ENCODE assay signal across 10 cellular contexts in genomic region chr19:44722131-44723121, GRCh38. TPM values are rescaled to one million over a fixed set of nuclear protein-coding genes. Genes with fewer than 3 reads are reported as not detected.
DNase-seq lines count a peak whose midpoint lies in the region; ATAC-seq, FAIRE-seq and TF ChIP-seq lines count a peak whose summit lies in the region.
"Had no signal": no experiment of that assay in that cellular context is flagged by ENCODE, and none has a peak within 500 bp of the region (broad histone marks: within the 10 kb centered on the region; RNA-seq: fewer than 3 reads in every experiment).

No MANE protein-coding gene starts in this region.

- peak overlapping the region; percentile 1; the same call in 1 of the 2 replicates for H2AFZ ChIP-seq in GM12878 (ENCODE audit: control insufficient read depth, low read depth, low read length)

- SMC1A ChIA-PET in GM12878 (lab: Charles Lee; ENCODE audit: uncharacterized antibody, unreplicated experiment): interaction anchor here (0.7 to 8.7 kb wide), 15 partner anchors 10 to 310 kb away, joined by 3 to 328 read pairs (median 7); partner anchors contain the start of gene BCL3

- H3K27ac ChIP-seq in GM12878 (ENCODE audit: control insufficient read depth, insufficient read depth): peak overlapping the region; percentile 64
- H3K27ac ChIP-seq in skin epidermis: peak overlapping the region in 13 of 21 experiments; percentile 7 to 59 (median 21)

- CTCF ChIA-PET in GM12878 (lab: Yijun Ruan, JAX): interaction anchor here (0.5 to 16.8 kb wide), 21 partner anchors 10 to 1015 kb away, joined by 3 to 513 read pairs (median 12); partner anchors contain the start of genes BCAM, BCL3 and NECTIN2

- H3K4me2 ChIP-seq in GM12878 (ENCODE audit: control insufficient read depth, insufficient read depth): peak overlapping the region; percentile 55

- intact Hi-C loops in GM12878 (cut with micrococcal nuclease; ENCODE audit: unreplicated experiment): loop anchor here (1.0 to 2.0 kb wide), 3 partner anchors 31 to 68 kb away; no protein-coding TSS in a partner anchor

- no peak for TF ChIP-seq POLR2A in GM12878 (IDR thresholded peaks at IDR 0.05; ENCODE audit: low read depth, low read length)

- H3K4me1 ChIP-seq in GM12878 (ENCODE audit: control insufficient read depth, insufficient read depth, low read length): peaks cover 51% of the 10 kb centered on the region

- ATAC-seq in GM12878: peak; percentile 52

- 19% methylated on average over 21 of the region's 21 CpGs for WGBS in GM12878 (ENCODE audit: insufficient coverage, insufficient replicate concordance, low lambda C conversion rate, missing lambda C conversion rate)

- H4K20me1 ChIP-seq in GM12878 (ENCODE audit: control insufficient read depth, insufficient read depth): no peaks in the 10 kb centered on the region

- in situ Hi-C loops in GM13976 (cut with MboI; ENCODE audit: low sequenced_read_pairs, unreplicated experiment) (no loop called here), GM12878 (cut with MboI) (loop anchor here (5.0 kb wide), 1 partner anchor 50 kb away; no protein-coding TSS in a partner anchor)

- POLR2A ChIA-PET in GM12878 (lab: Charles Lee): interaction anchor here (0.7 to 3.8 kb wide), 11 partner anchors 14 to 50 kb away, joined by 3 to 14 read pairs (median 4); no protein-coding TSS in a partner anchor

- FAIRE-seq in GM12878 (lab: Jason Lieb, UNC): peak; percentile 71

- no peak for TF ChIP-seq RAD21 in GM12878 (IDR thresholded peaks at IDR 0.05; ENCODE audit: insufficient read depth, low read depth, low read length)

- peak; percentile 68 for DNase-seq in GM13976 (ENCODE audit: low spot score)
- peak; percentile 90 for DNase-seq in MV-4-11 (lab: John Stamatoyannopoulos, UW)
- DNase-seq in GM12878 (ENCODE audit: low read depth, low spot score): peak; percentile 48
- DNase-seq in ecto neural progenitor cell (ENCODE audit: low spot score): no peak
- DNase-seq in NCI-H146 treated with DMSO at 0.1 percent for 48 hours (lab: John Stamatoyannopoulos, UW; ENCODE audit: unreplicated experiment): no peak
- DNase-seq in SHP77 treated with DMSO at 0.1 percent for 48 hours (lab: John Stamatoyannopoulos, UW): no peak

- no peaks in the 10 kb centered on the region for H3K27me3 ChIP-seq in GM12878 (replicated peaks in 1 of 2; ENCODE audit: control insufficient read depth in 2 of 2, insufficient read depth in 2 of 2, low read length in 1 of 2)

- peak overlapping the region; percentile 18 for H3K9ac ChIP-seq in GM12878 (ENCODE audit: control insufficient read depth, insufficient read depth, low read length)

- RAD21 ChIA-PET in GM12878 (lab: Charles Lee; ENCODE audit: unreplicated experiment): interaction anchor here (0.7 to 7.8 kb wide), 16 partner anchors 10 to 118 kb away, joined by 3 to 302 read pairs (median 10); partner anchors contain the start of gene BCL3

- H3K36me3 ChIP-seq in GM12878 (ENCODE audit: control insufficient read depth in 2 of 2, insufficient read depth in 2 of 2, low read length in 1 of 2): no peaks in the 10 kb centered on the region

- no peaks in the 10 kb centered on the region for H3K9me3 ChIP-seq in GM12878 (replicated peaks; ENCODE audit: control insufficient read depth, insufficient read depth, low read length)

- no TSS peak for BruUV-seq in GM12878 (replicated peaks; lab: Mats Ljungman, UMichigan)

- peak; percentile 45 to 76; a peak in 3 of 4 replicates for TF ChIP-seq EP300 in GM12878 (IDR thresholded peaks at IDR 0.05; ENCODE audit: borderline replicate concordance in 1 of 2, control insufficient read depth in 1 of 2, low read depth in 2 of 2, low read length in 2 of 2)

- H3K79me2 ChIP-seq in GM12878 (ENCODE audit: control insufficient read depth, insufficient read depth, low read length): no peaks in the 10 kb centered on the region

- H3K4me3 ChIP-seq in GM12878 (no peak overlapping the region), skin epidermis (no peak overlapping the region)

- no peak for TF ChIP-seq CTCF in GM13976 (IDR thresholded peaks at IDR 0.05; ENCODE audit: borderline replicate concordance, control extremely low read depth, extremely low read depth, insufficient read depth, missing control alignments)
- TF ChIP-seq CTCF in GM12878 (IDR thresholded peaks at IDR 0.05 in 2 of 3, conservative IDR thresholded peaks at IDR 0.05 in 1 of 3; ENCODE audit: control insufficient read depth in 2 of 3, extremely low read depth in 1 of 3, insufficient read depth in 1 of 3, low read depth in 3 of 3, low read length in 3 of 3): no peak

RNA-seq across cellular contexts. Expression of gene CEACAM16, which starts 23.5 kb away (rescaled TPM):
- total RNA-seq in GM12878 (2013; cell fraction: nucleolus; rRNA removed): not detected in 2 replicates
- total RNA-seq in GM12878 (2014; rRNA removed) (not detected in 2 replicates), GM12878 (2014; rRNA removed; fragmentation: Illumina TruSeq; extraction: Trizol) (not detected in 2 replicates), GM12878 (2021) (not detected in 2 replicates)
- polyA plus RNA-seq in GM12878 (2011; ENCODE audit: low read depth): not detected
- polyA plus RNA-seq in GM12878 (2011; rRNA removed) (not detected in 2 replicates), GM12878 (2014; fragmentation: Illumina TruSeq; extraction: Trizol) (not detected in 2 replicates), GM12878 (2014; fragmentation: Nextera tagmentation; extraction: Ambion mirVana) (not detected), GM12878 (2014; rRNA removed) (not detected in 2 replicates), GM12878 (2016; fragmentation: Nextera tagmentation; extraction: Ambion mirVana) (not detected)
- not detected in 2 replicates for polyA plus RNA-seq in GM12878 (2011; cell fraction: cytosol; rRNA removed)
- polyA plus RNA-seq in GM12878 (2011; cell fraction: nucleus; rRNA removed): not detected in 2 replicates
- not detected in 2 replicates for polyA plus RNA-seq in GM12878 (2012)
- polyA minus RNA-seq in GM12878 (2011; rRNA and poly(A)+ RNA removed): not detected in 2 replicates
- not detected in 2 replicates for polyA minus RNA-seq in GM12878 (2011; cell fraction: cytosol; rRNA and poly(A)+ RNA removed)
- not detected in 2 replicates for polyA minus RNA-seq in GM12878 (2011; cell fraction: nucleus; rRNA and poly(A)+ RNA removed)
- total RNA-seq: activated T-helper 2 cell treated with anti-CD3 and anti-CD28 coated beads, Interferon-gamma antibody, Interleukin-2, Interleukin-4, amounts not matched to agents 10 μg/mL and 5 μg/mL and 100 μg/mL, durations not matched to agents 14 hours and 24 hours and 36 hours; NCI-H460; temporal lobe had no signal

RNA-seq across cellular contexts. Expression of gene BCL3, which starts 26.1 kb away (rescaled TPM):
- total RNA-seq in GM12878 (2013; cell fraction: nucleolus; rRNA removed): 8.9 and 15.2 TPM in 2 replicates
- total RNA-seq in GM12878 (2014; rRNA removed) (5.2 and 6.5 TPM in 2 replicates), GM12878 (2014; rRNA removed; fragmentation: Illumina TruSeq; extraction: Trizol) (1.7 and 2.0 TPM in 2 replicates), GM12878 (2021) (22.7 and 26.4 TPM in 2 replicates)
- polyA plus RNA-seq in GM12878 (2011; ENCODE audit: low read depth): 5.6 TPM
- polyA plus RNA-seq in GM12878 (2011; rRNA removed) (1.7 and 2.3 TPM in 2 replicates), GM12878 (2014; fragmentation: Illumina TruSeq; extraction: Trizol) (1.0 and 4.9 TPM in 2 replicates), GM12878 (2014; fragmentation: Nextera tagmentation; extraction: Ambion mirVana) (1 to 10 TPM in 1 of 2 experiments, under 1 TPM in 1; 0.55 to 1.1 TPM), GM12878 (2014; rRNA removed) (19.2 and 25.5 TPM in 2 replicates), GM12878 (2016; fragmentation: Nextera tagmentation; extraction: Ambion mirVana) (10 to 100 TPM in 1 of 2 experiments, 1 to 10 TPM in 1; 2.3 to 17.6 TPM)
- 6.5 and 6.9 TPM in 2 replicates for polyA plus RNA-seq in GM12878 (2011; cell fraction: cytosol; rRNA removed)
- polyA plus RNA-seq in GM12878 (2011; cell fraction: nucleus; rRNA removed): 33.6 and 46.6 TPM in 2 replicates
- 18.8 and 19.6 TPM in 2 replicates for polyA plus RNA-seq in GM12878 (2012)
- polyA minus RNA-seq in GM12878 (2011; rRNA and poly(A)+ RNA removed): 3.7 and 7.5 TPM in 2 replicates
- 11.7 and 18.0 TPM in 2 replicates for polyA minus RNA-seq in GM12878 (2011; cell fraction: cytosol; rRNA and poly(A)+ RNA removed)
- polyA minus RNA-seq in GM12878 (2011; cell fraction: nucleus; rRNA and poly(A)+ RNA removed): 6.0 and 10.0 TPM in 2 replicates

RNA-seq across cellular contexts. Expression of gene CEACAM19, which starts 51.1 kb away (rescaled TPM):
- 0.79 and 1.2 TPM in 2 replicates for total RNA-seq in GM12878 (2013; cell fraction: nucleolus; rRNA removed)
- total RNA-seq in GM12878 (2014; rRNA removed): 0.17 and 0.22 TPM in 2 replicates
- total RNA-seq in GM12878 (2014; rRNA removed; fragmentation: Illumina TruSeq; extraction: Trizol): 0.13 TPM in 1 of 2 replicates, not detected in the other
- total RNA-seq in GM12878 (2021): 0.15 and 0.24 TPM in 2 replicates
- not detected for polyA plus RNA-seq in GM12878 (2011; ENCODE audit: low read depth)
- 0.10 and 0.18 TPM in 2 replicates for polyA plus RNA-seq in GM12878 (2011; rRNA removed)
- polyA plus RNA-seq in GM12878 (2011; cell fraction: cytosol; rRNA removed): 0.27 and 0.31 TPM in 2 replicates
- 0.37 and 0.90 TPM in 2 replicates for polyA plus RNA-seq in GM12878 (2011; cell fraction: nucleus; rRNA removed)
- polyA plus RNA-seq in GM12878 (2012): 0.13 and 0.24 TPM in 2 replicates
- polyA plus RNA-seq in GM12878 (2014; fragmentation: Illumina TruSeq; extraction: Trizol): 0.31 and 0.33 TPM in 2 replicates
- not detected for polyA plus RNA-seq in GM12878 (2014; fragmentation: Nextera tagmentation; extraction: Ambion mirVana)
- 0.16 and 0.27 TPM in 2 replicates for polyA plus RNA-seq in GM12878 (2014; rRNA removed)
- not detected for polyA plus RNA-seq in GM12878 (2016; fragmentation: Nextera tagmentation; extraction: Ambion mirVana)
- polyA minus RNA-seq in GM12878 (2011; rRNA and poly(A)+ RNA removed): 0.62 and 0.95 TPM in 2 replicates
- not detected in 2 replicates for polyA minus RNA-seq in GM12878 (2011; cell fraction: cytosol; rRNA and poly(A)+ RNA removed)
- 0.24 and 0.29 TPM in 2 replicates for polyA minus RNA-seq in GM12878 (2011; cell fraction: nucleus; rRNA and poly(A)+ RNA removed)

RNA-seq across cellular contexts. Expression of gene CBLC, which starts 55.3 kb away (rescaled TPM):
- total RNA-seq in GM12878 (2013; cell fraction: nucleolus; rRNA removed): not detected in 2 replicates
- total RNA-seq in GM12878 (2014; rRNA removed) (not detected in 2 replicates), GM12878 (2014; rRNA removed; fragmentation: Illumina TruSeq; extraction: Trizol) (not detected in 2 replicates), GM12878 (2021) (0.19 TPM in 1 of 2 replicates, not detected in the other)
- polyA plus RNA-seq in GM12878 (2011; ENCODE audit: low read depth): not detected
- polyA plus RNA-seq in GM12878 (2011; rRNA removed) (not detected in 2 replicates), GM12878 (2014; fragmentation: Illumina TruSeq; extraction: Trizol) (not detected in 2 replicates), GM12878 (2014; fragmentation: Nextera tagmentation; extraction: Ambion mirVana) (not detected), GM12878 (2014; rRNA removed) (not detected in 2 replicates), GM12878 (2016; fragmentation: Nextera tagmentation; extraction: Ambion mirVana) (not detected)
- polyA plus RNA-seq in GM12878 (2011; cell fraction: cytosol; rRNA removed): not detected in 2 replicates
- polyA plus RNA-seq in GM12878 (2011; cell fraction: nucleus; rRNA removed): not detected in 2 replicates
- not detected in 2 replicates for polyA plus RNA-seq in GM12878 (2012)
- not detected in 2 replicates for polyA minus RNA-seq in GM12878 (2011; rRNA and poly(A)+ RNA removed)
- polyA minus RNA-seq in GM12878 (2011; cell fraction: cytosol; rRNA and poly(A)+ RNA removed): not detected in 2 replicates
- not detected in 2 replicates for polyA minus RNA-seq in GM12878 (2011; cell fraction: nucleus; rRNA and poly(A)+ RNA removed)
- total RNA-seq: activated T-helper 2 cell treated with anti-CD3 and anti-CD28 coated beads, Interferon-gamma antibody, Interleukin-2, Interleukin-4, amounts not matched to agents 10 μg/mL and 5 μg/mL and 100 μg/mL, durations not matched to agents 14 hours and 24 hours and 36 hours; NCI-H460; temporal lobe had no signal

Comparison
In these comparisons a context has a peak if more than half of its experiments do, and no peak if none do; other contexts are left out.
1. DNase-seq: peak in GM13976 (single experiment), MV-4-11 (single experiment) and GM12878 (single experiment); none in ecto neural progenitor cell (single experiment), NCI-H146 treated with DMSO at 0.1 percent for 48 hours (single experiment) and SHP77 treated with DMSO at 0.1 percent for 48 hours (single experiment).